8 cellular contexts compared by ENCODE assay signal in genomic region chr5:141734501-141735231, GRCh38. TPM values are rescaled to one million over a fixed set of nuclear protein-coding genes. Genes with fewer than 3 reads are reported as not detected.
DNase-seq lines count a peak whose midpoint lies in the region; ATAC-seq and TF ChIP-seq lines count a peak whose summit lies in the region.

No MANE protein-coding gene starts in this region.

- H3K9me3 ChIP-seq in DOHH2 (ENCODE audit: control insufficient read depth, insufficient read depth, low read length), result no peaks in the 10 kb centered on the region

- no peaks in the 10 kb centered on the region for H3F3A ChIP-seq in DOHH2 (ENCODE audit: control insufficient read depth, insufficient read depth)

- no peaks in the 10 kb centered on the region for H3K9me2 ChIP-seq in DOHH2 (replicated peaks; ENCODE audit: control insufficient read depth, low read length)

- no peaks in the 10 kb centered on the region for H3K79me2 ChIP-seq in DOHH2 (ENCODE audit: control insufficient read depth, low read length)

- peak; percentile 91 for ATAC-seq in esophagus mucosa
- no peak for ATAC-seq in GM18519 (IDR thresholded peaks at IDR 0.05; ENCODE audit: low FRiP score, unreplicated experiment)
- ATAC-seq in GM21825 (IDR thresholded peaks at IDR 0.05; ENCODE audit: unreplicated experiment), result no peak
- no peak for ATAC-seq in HG03378 (IDR thresholded peaks at IDR 0.05; ENCODE audit: unreplicated experiment)

- no peak overlapping the region for H3K4me3 ChIP-seq in DOHH2 (ENCODE audit: low read length)
- H3K4me3 ChIP-seq in Jurkat, Clone E6-1 (ENCODE audit: low read length), result no peak overlapping the region

- H3K4me2 ChIP-seq in DOHH2 (ENCODE audit: low read length), result peak overlapping the region; percentile 21

- peaks cover 15% of the 10 kb centered on the region; the same call in 1 of the 2 replicates for H3K27me3 ChIP-seq in DOHH2 (ENCODE audit: control insufficient read depth, low read length)

- no peaks in the 10 kb centered on the region for H4K20me1 ChIP-seq in DOHH2 (ENCODE audit: control insufficient read depth, insufficient read depth, low read depth, low read length)

- H3K36me3 ChIP-seq in DOHH2 (ENCODE audit: control insufficient read depth, low read length), result no peaks in the 10 kb centered on the region

- TF ChIP-seq CTCF in DOHH2 (IDR thresholded peaks at IDR 0.05; ENCODE audit: low read depth, low read length, poor library complexity, severe bottlenecking), result no peak

- peaks cover 29% of the 10 kb centered on the region for H3K4me1 ChIP-seq in DOHH2 (ENCODE audit: control insufficient read depth, low read length)

- peak; percentile 41 for DNase-seq in Jurkat, Clone E6-1 (ENCODE audit: low read depth, low spot score)
- DNase-seq in SW480 (ENCODE audit: low spot score), result peak; percentile 62
- peak in 2 of 3 donors; percentile 16 to 22 for DNase-seq in stimulated activated CD4-positive, alpha-beta T cell treated with anti-CD3 and anti-CD28 coated beads, Interleukin-12 subunit alpha, Interleukin-12 subunit beta, amount 100 ng/mL, for 48 hours (ENCODE audit: low read depth in 2 of 3, low spot score in 1 of 3)

- no peak overlapping the region for H3K27ac ChIP-seq in DOHH2 (ENCODE audit: low read depth, low read length)

RNA-seq across cellular contexts. Expression of gene ARAP3, which starts 52.6 kb away (rescaled TPM):
- polyA plus RNA-seq in Jurkat, Clone E6-1 (2012; ENCODE audit: insufficient read depth, insufficient read length), result not detected
- 3.3 TPM for total RNA-seq in esophagus mucosa
